ENCODE assay signal across 13 cellular contexts in genomic region chr1:160836981-160837557, GRCh38. TPM values are rescaled to one million over a fixed set of nuclear protein-coding genes. Genes with fewer than 3 reads are reported as not detected.
DNase-seq lines count a peak whose midpoint lies in the region; ATAC-seq and TF ChIP-seq lines count a peak whose summit lies in the region.
"Had no signal": no experiment of that assay in that cellular context is flagged by ENCODE, and none has a peak within 500 bp of the region (broad histone marks: within the 10 kb centered on the region; RNA-seq: fewer than 3 reads in every experiment).

No MANE protein-coding gene starts in this region.

- peak overlapping the region; percentile 33 to 90 (median 71) for H3K4me3 Mint-ChIP-seq in naive thymus-derived CD4-positive, alpha-beta T cell
- no peak overlapping the region for H3K4me3 Mint-ChIP-seq in glutamatergic neuron (ENCODE audit: unreplicated experiment)

- CTCF ChIA-PET in naive thymus-derived CD4-positive, alpha-beta T cell (lab: Charles Lee), result interaction anchor here (0.5 to 8.1 kb wide), 22 partner anchors 13 to 586 kb away, joined by 3 to 167 read pairs (median 4); partner anchors contain the start of gene ITLN2
- CTCF ChIA-PET in RWPE1 (lab: Yijun Ruan, JAX), result no interaction called here

- peaks cover 57 to 85% (median 71%) of the 10 kb centered on the region in 7 donors for H3K4me1 Mint-ChIP-seq in naive thymus-derived CD4-positive, alpha-beta T cell
- H3K4me1 Mint-ChIP-seq in glutamatergic neuron (ENCODE audit: low read depth, unreplicated experiment), result no peaks in the 10 kb centered on the region

- no peaks in the 10 kb centered on the region for H3K27me3 ChIP-seq in BLaER1 treated with 17β-estradiol and CSF1 and Interleukin-3, amounts not matched to agents 10 nM and 100 nM
- no peaks in the 10 kb centered on the region for H3K27me3 ChIP-seq in naive thymus-derived CD4-positive, alpha-beta T cell (ENCODE audit: control insufficient read depth in 2 of 2, insufficient read depth in 2 of 2, low read length in 2 of 2)

- H3K36me3 Mint-ChIP-seq in activated naive CD4-positive, alpha-beta T cell treated with anti-CD3 and anti-CD28 coated beads, Interleukin-2, amount 50 U/mL, for 72 hours, result no peaks in the 10 kb centered on the region
- no peaks in the 10 kb centered on the region for H3K36me3 Mint-ChIP-seq in naive thymus-derived CD4-positive, alpha-beta T cell
- H3K36me3 Mint-ChIP-seq in glutamatergic neuron (ENCODE audit: unreplicated experiment), result no peaks in the 10 kb centered on the region

- no peaks in the 10 kb centered on the region for H3K27me3 Mint-ChIP-seq in naive thymus-derived CD4-positive, alpha-beta T cell
- no peaks in the 10 kb centered on the region for H3K27me3 Mint-ChIP-seq in glutamatergic neuron (ENCODE audit: unreplicated experiment)

- peak overlapping the region in 8 of 11 experiments; percentile 53 to 81 (median 72); a peak in 16 of 22 replicates for H3K9ac ChIP-seq in BLaER1 treated with 17β-estradiol and CSF1 and Interleukin-3, amounts not matched to agents 10 nM and 100 nM

- peak overlapping the region; percentile 56 to 94 (median 85) for H3K4me2 ChIP-seq in BLaER1 treated with 17β-estradiol and CSF1 and Interleukin-3, amounts not matched to agents 10 nM and 100 nM

- POLR2A ChIA-PET in naive thymus-derived CD4-positive, alpha-beta T cell (lab: Charles Lee), result interaction anchor here (0.6 to 2.3 kb wide), 18 partner anchors 9 to 1663 kb away, joined by 3 to 21 read pairs (median 4); partner anchors contain the start of genes ITLN2, LY9 and TSTD1
- POLR2A ChIA-PET in RWPE1 (lab: Yijun Ruan, JAX; ENCODE audit: low non-redundant PET), result no interaction called here

- H4K20me1 ChIP-seq in BLaER1 treated with 17β-estradiol and CSF1 and Interleukin-3, amounts not matched to agents 10 nM and 100 nM, result no peaks in the 10 kb centered on the region

- H3K27ac ChIP-seq in BLaER1 treated with 17β-estradiol and CSF1 and Interleukin-3, amounts not matched to agents 10 nM and 100 nM, result peak overlapping the region in 10 of 11 experiments; percentile 12 to 96 (median 84); a peak in 19 of 22 replicates
- peak overlapping the region; percentile 69 for H3K27ac ChIP-seq in naive thymus-derived CD4-positive, alpha-beta T cell (ENCODE audit: low read depth, low read length)
- no peak overlapping the region for H3K27ac ChIP-seq in RWPE1
- H3K27ac ChIP-seq: C4-2B had no signal

- intact Hi-C loops in naive thymus-derived CD4-positive, alpha-beta T cell (cut with micrococcal nuclease), result loop anchor here (1.0 to 10.0 kb wide), 13 partner anchors 40 to 320 kb away; partner anchors contain the start of genes LY9 (in 2 of the 2), ARHGAP30 (in 1 of the 2), DEDD (in 1 of the 2) and KLHDC9 (in 1 of the 2)

- H3K4me1 ChIP-seq in BLaER1 treated with 17β-estradiol and CSF1 and Interleukin-3, amounts not matched to agents 10 nM and 100 nM, result peaks cover 37 to 75% (median 61%) of the 10 kb centered on the region in 10 experiments
- H3K4me1 ChIP-seq in naive thymus-derived CD4-positive, alpha-beta T cell (ENCODE audit: control insufficient read depth in 2 of 2, insufficient read depth in 2 of 2, low read length in 2 of 2), result peaks cover 50 to 60% of the 10 kb centered on the region in 2 donors

- no peak for DNase-seq in activated naive CD4-positive, alpha-beta T cell treated with anti-CD3 and anti-CD28 coated beads, Interleukin-2, amount 50 U/mL, for 72 hours (ENCODE audit: low spot score in 2 of 2)
- DNase-seq in naive thymus-derived CD4-positive, alpha-beta T cell, result no peak
- DNase-seq in RWPE1 (ENCODE audit: low spot score) (no peak), glutamatergic neuron (no peak), NCI-H1105 treated with DMSO at 0.1 percent for 48 hours (lab: John Stamatoyannopoulos, UW) (no peak)
- DNase-seq: dorsolateral prefrontal cortex, occipital lobe had no signal

- peak overlapping the region in 3 of 10 experiments; percentile 5 to 28 (median 5); a peak in 1 of 20 replicates for H3K4me3 ChIP-seq in BLaER1 treated with 17β-estradiol and CSF1 and Interleukin-3, amounts not matched to agents 10 nM and 100 nM
- peak overlapping the region; percentile 14 for H3K4me3 ChIP-seq in naive thymus-derived CD4-positive, alpha-beta T cell (ENCODE audit: low read length)
- H3K4me3 ChIP-seq: dorsolateral prefrontal cortex had no signal

- TF ChIP-seq CTCF in RWPE1 (conservative IDR thresholded peaks at IDR 0.05; ENCODE audit: low read depth) (no peak), glutamatergic neuron (IDR thresholded peaks at IDR 0.05; ENCODE audit: partially characterized antibody, unreplicated experiment) (no peak)

- no peaks in the 10 kb centered on the region for H3K36me3 ChIP-seq in BLaER1 treated with 17β-estradiol and CSF1 and Interleukin-3, amounts not matched to agents 10 nM and 100 nM
- no peaks in the 10 kb centered on the region for H3K36me3 ChIP-seq in naive thymus-derived CD4-positive, alpha-beta T cell (ENCODE audit: control insufficient read depth in 2 of 3, insufficient read depth in 3 of 3, low read length in 3 of 3)

- H3K9me3 ChIP-seq in BLaER1 treated with 17β-estradiol and CSF1 and Interleukin-3, amounts not matched to agents 10 nM and 100 nM (replicated peaks in 1 of 11), result no peaks in the 10 kb centered on the region
- no peaks in the 10 kb centered on the region for H3K9me3 ChIP-seq in naive thymus-derived CD4-positive, alpha-beta T cell (ENCODE audit: control insufficient read depth in 2 of 3, low read length in 3 of 3)

- H3K27ac Mint-ChIP-seq in activated naive CD4-positive, alpha-beta T cell treated with anti-CD3 and anti-CD28 coated beads, Interleukin-2, amount 50 U/mL, for 72 hours, result peak overlapping the region; percentile 60 to 92
- peak overlapping the region; percentile 78 to 98 (median 92) for H3K27ac Mint-ChIP-seq in naive thymus-derived CD4-positive, alpha-beta T cell
- no peak overlapping the region for H3K27ac Mint-ChIP-seq in glutamatergic neuron (ENCODE audit: unreplicated experiment)

- ATAC-seq in HG03103 (IDR thresholded peaks at IDR 0.05; ENCODE audit: low read depth, unreplicated experiment) (peak; percentile 9), HG02885 (IDR thresholded peaks at IDR 0.05; ENCODE audit: poor library complexity, unreplicated experiment) (no peak)
- ATAC-seq in activated naive CD4-positive, alpha-beta T cell treated with anti-CD3 and anti-CD28 coated beads, Interleukin-2, amount 50 U/mL, for 72 hours, result no peak
- no peak for ATAC-seq in naive thymus-derived CD4-positive, alpha-beta T cell

- no peaks in the 10 kb centered on the region for H3K9me3 Mint-ChIP-seq in activated naive CD4-positive, alpha-beta T cell treated with anti-CD3 and anti-CD28 coated beads, Interleukin-2, amount 50 U/mL, for 72 hours
- H3K9me3 Mint-ChIP-seq in naive thymus-derived CD4-positive, alpha-beta T cell, result no peaks in the 10 kb centered on the region
- peaks cover 2% of the 10 kb centered on the region for H3K9me3 Mint-ChIP-seq in glutamatergic neuron (ENCODE audit: unreplicated experiment)

RNA-seq across cellular contexts. Expression of gene CD244, which starts 25.6 kb away (rescaled TPM):
- total RNA-seq in activated naive CD4-positive, alpha-beta T cell treated with anti-CD3 and anti-CD28 coated beads, Interleukin-2, amount 50 U/mL, for 72 hours, result under 1 TPM in 1 of 2 donors, not detected in 1; 0.36 TPM
- total RNA-seq in naive thymus-derived CD4-positive, alpha-beta T cell, result 10 to 100 TPM in 1 of 5 experiments, 1 to 10 TPM in 1, under 1 TPM in 3; 0.27 to 33.6 (median 0.46) TPM
- 1 to 10 TPM; 3.9 to 4.6 TPM for polyA plus RNA-seq in naive thymus-derived CD4-positive, alpha-beta T cell
- total RNA-seq in glutamatergic neuron (ENCODE audit: unreplicated experiment), result not detected
- total RNA-seq: frontal cortex, kidney epithelial cell, occipital lobe had no signal

RNA-seq across cellular contexts. Expression of gene LY9, which starts 41.1 kb away (rescaled TPM):
- 1 to 10 TPM; 5.2 to 9.7 TPM for total RNA-seq in activated naive CD4-positive, alpha-beta T cell treated with anti-CD3 and anti-CD28 coated beads, Interleukin-2, amount 50 U/mL, for 72 hours
- 100 to 1,000 TPM in 4 of 5 experiments, 1 to 10 TPM in 1; 5.6 to 141 (median 105) TPM for total RNA-seq in naive thymus-derived CD4-positive, alpha-beta T cell
- polyA plus RNA-seq in naive thymus-derived CD4-positive, alpha-beta T cell, result 100 to 1,000 TPM; 182 to 225 TPM
- total RNA-seq in glutamatergic neuron (ENCODE audit: unreplicated experiment), result not detected
- total RNA-seq: frontal cortex, kidney epithelial cell, occipital lobe had no signal

RNA-seq across cellular contexts. Expression of gene ITLN1, which starts 47.9 kb away (rescaled TPM):
- total RNA-seq in activated naive CD4-positive, alpha-beta T cell treated with anti-CD3 and anti-CD28 coated beads, Interleukin-2, amount 50 U/mL, for 72 hours, result not detected
- under 1 TPM in 1 of 5 experiments, not detected in 4; 0.88 TPM for total RNA-seq in naive thymus-derived CD4-positive, alpha-beta T cell
- not detected for polyA plus RNA-seq in naive thymus-derived CD4-positive, alpha-beta T cell
- not detected for total RNA-seq in glutamatergic neuron (ENCODE audit: unreplicated experiment)
- total RNA-seq: frontal cortex, kidney epithelial cell had no signal
